Comparison of ENCODE assay signal across 8 cellular contexts in genomic region chr1:193104906-193105820, GRCh38. TPM values are rescaled to one million over a fixed set of nuclear protein-coding genes. Genes with fewer than 3 reads are reported as not detected.
DNase-seq lines count a peak whose midpoint lies in the region; ATAC-seq and TF ChIP-seq lines count a peak whose summit lies in the region.

GLRX2 (minus strand) TSS chr1:193105414; CDS start chr1:193105382, 32 bp downstream.

- H3K36me3 ChIP-seq in urinary bladder (ENCODE audit: insufficient read depth), result no peaks in the 10 kb centered on the region

- peak within 1 kb of the TSS; percentile 95 for H3K27ac ChIP-seq in urinary bladder (ENCODE audit: low read depth)

- H3K9me3 Mint-ChIP-seq in progenitor cell of endocrine pancreas (ENCODE audit: low read depth), result no peaks in the 10 kb centered on the region

- TF ChIP-seq CTCF in GM13976 (IDR thresholded peaks at IDR 0.05; ENCODE audit: borderline replicate concordance, control extremely low read depth, extremely low read depth, insufficient read depth, missing control alignments) (no peak), progenitor cell of endocrine pancreas (IDR thresholded peaks at IDR 0.05; ENCODE audit: unreplicated experiment) (peak; percentile 17)

- in situ Hi-C loops in GM13976 (cut with MboI; ENCODE audit: low sequenced_read_pairs, unreplicated experiment), result loop anchor here (25.0 kb wide), 1 partner anchor 293 kb away; the partner anchor contains the start of gene RGS2

- H3K4me3 Mint-ChIP-seq in progenitor cell of endocrine pancreas (ENCODE audit: low read depth), result peak within 1 kb of the TSS; percentile 87

- WGBS in urinary bladder, result under 1% methylated on average over 73 of the region's 73 CpGs

- intact Hi-C loops in left cardiac atrium (cut with DNase I), result loop anchor here in 1 of 2 donors (5.0 kb wide), 1 partner anchor 43 kb away; no protein-coding TSS in a partner anchor

- peak within 1 kb of the TSS; percentile 80 for H3K4me3 ChIP-seq in urinary bladder (ENCODE audit: low read depth, low read length)

- H3K27ac Mint-ChIP-seq in progenitor cell of endocrine pancreas, result peak within 1 kb of the TSS; percentile 91

- DNase-seq in GM13976 (ENCODE audit: low spot score) (peak; percentile 96), NCI-H1105 treated with DMSO at 0.1 percent for 48 hours (lab: John Stamatoyannopoulos, UW) (peak; percentile 77), T-helper 1 cell (peak; percentile 32 to 59 (median 40)), amniotic epithelial cell (ENCODE audit: low read depth) (peak; percentile 88), left cardiac atrium (peak; percentile 89), progenitor cell of endocrine pancreas (ENCODE audit: low spot score, unreplicated experiment) (peak; percentile 73)

- no peaks in the 10 kb centered on the region for H3K36me3 Mint-ChIP-seq in progenitor cell of endocrine pancreas (ENCODE audit: insufficient read depth)

- peaks cover 8% of the 10 kb centered on the region for H3K27me3 Mint-ChIP-seq in progenitor cell of endocrine pancreas

- peaks cover 6% of the 10 kb centered on the region for H3K4me1 Mint-ChIP-seq in progenitor cell of endocrine pancreas (ENCODE audit: low read depth)

- H3K4me1 ChIP-seq in urinary bladder (ENCODE audit: insufficient read depth), result no peaks in the 10 kb centered on the region

- peak; percentile 92 for ATAC-seq in HG02678 (IDR thresholded peaks at IDR 0.05; ENCODE audit: unreplicated experiment)
- peak; percentile 98 for ATAC-seq in left cardiac atrium

RNA-seq across cellular contexts. Expression of gene GLRX2, which starts in this region (rescaled TPM):
- total RNA-seq in left cardiac atrium, result 10 to 100 TPM; 24.5 to 27.0 TPM
- total RNA-seq in progenitor cell of endocrine pancreas, result 8.5 TPM in 2 replicates
- 11.2 TPM for total RNA-seq in urinary bladder
- 11.8 TPM for polyA plus RNA-seq in urinary bladder

Comparison
In these comparisons a context has a peak if more than half of its experiments do, and no peak if none do; other contexts are left out.
1. Peak in every context shown above with its lines: DNase-seq, ATAC-seq, H3K4me3 ChIP-seq and H3K27ac ChIP-seq.
2. DNase-seq: peak in every context shown above with its lines; median percentile 96 in GM13976; 89 in left cardiac atrium; 88 in amniotic epithelial cell; 77 in NCI-H1105 treated with DMSO at 0.1 percent for 48 hours; 73 in progenitor cell of endocrine pancreas; 40 in T-helper 1 cell.